Comparison of ENCODE assay signal across 16 cellular contexts in genomic region chr1:169049258-169049936, GRCh38. TPM values are rescaled to one million over a fixed set of nuclear protein-coding genes. Genes with fewer than 3 reads are reported as not detected.
DNase-seq lines count a peak whose midpoint lies in the region; ATAC-seq, FAIRE-seq and TF ChIP-seq lines count a peak whose summit lies in the region.
"Had no signal": no experiment of that assay in that cellular context is flagged by ENCODE, and none has a peak within 500 bp of the region (broad histone marks: within the 10 kb centered on the region; RNA-seq: fewer than 3 reads in every experiment).

No MANE protein-coding gene starts in this region.

- no peaks in the 10 kb centered on the region for H3K23me2 ChIP-seq in H1 (ENCODE audit: low read depth, low read length)

- no peak overlapping the region for H3K23ac ChIP-seq in H1 (ENCODE audit: insufficient read length)

- ATAC-seq in GM18873 (IDR thresholded peaks at IDR 0.05; ENCODE audit: low FRiP score, unreplicated experiment): no peak

- H3K27ac Mint-ChIP-seq in activated CD4-positive, alpha-beta T cell treated with anti-CD3 and anti-CD28 coated beads, Interleukin-2, amount 10 ng/mL, durations not matched to agents 24 days and 14 days: peak overlapping the region; percentile 79

- H3K36me3 ChIP-seq in H1 (ENCODE audit: control insufficient read depth in 2 of 4, insufficient read depth in 4 of 4, low read length in 3 of 4): no peaks in the 10 kb centered on the region
- H3K36me3 ChIP-seq: left ventricle myocardium inferior, upper lobe of left lung had no signal

- H3K9me3 Mint-ChIP-seq in activated CD4-positive, alpha-beta T cell treated with anti-CD3 and anti-CD28 coated beads, Interleukin-2, amount 10 ng/mL, durations not matched to agents 24 days and 14 days: peaks cover 28% of the 10 kb centered on the region

- no peak overlapping the region for H3K4me3 ChIP-seq in H1 (ENCODE audit: extremely low read depth in 1 of 4, insufficient read depth in 2 of 4, low read depth in 3 of 4, low read length in 4 of 4)
- H3K4me3 ChIP-seq: left ventricle myocardium inferior, skin epidermis, upper lobe of left lung had no signal

- H3K27ac ChIP-seq in H1 (ENCODE audit: low read depth, low read length): no peak overlapping the region
- H3K27ac ChIP-seq: HL-60, left ventricle myocardium inferior, parathyroid adenoma, skin epidermis, upper lobe of left lung had no signal

- H2BK5ac ChIP-seq in H1 (ENCODE audit: low read depth, low read length): no peak overlapping the region

- TF ChIP-seq EP300 in H1 (IDR thresholded peaks at IDR 0.05; ENCODE audit: borderline replicate concordance in 1 of 2, low read depth in 2 of 2, low read length in 2 of 2): no peak

- CTCF ChIA-PET in H1 (lab: Charles Lee; ENCODE audit: partially characterized antibody): interaction anchor here (0.7 to 1.2 kb wide), 3 partner anchors 16 to 412 kb away, joined by 3 read pairs; no protein-coding TSS in a partner anchor

- no peaks in the 10 kb centered on the region for H3K79me2 ChIP-seq in H1 (ENCODE audit: control insufficient read depth in 1 of 2, insufficient read depth in 2 of 2, low read length in 2 of 2)
- H3K79me2 ChIP-seq: parathyroid adenoma had no signal

- H3K18ac ChIP-seq in H1 (ENCODE audit: extremely low read depth, low read length): no peak overlapping the region

- no peaks in the 10 kb centered on the region for H3K36me3 Mint-ChIP-seq in activated CD4-positive, alpha-beta T cell treated with anti-CD3 and anti-CD28 coated beads, Interleukin-2, amount 10 ng/mL, durations not matched to agents 24 days and 14 days (ENCODE audit: low read depth)

- DNase-seq in activated CD4-positive, alpha-beta T cell treated with anti-CD3 and anti-CD28 coated beads, Interleukin-2, amount 10 ng/mL, durations not matched to agents 24 days and 14 days: peak; percentile 56
- no peak for DNase-seq in activated CD4-positive, alpha-beta T cell treated with anti-CD3 and anti-CD28 coated beads for 4 hours
- DNase-seq in NCI-H82 treated with DMSO at 0.1 percent for 48 hours (lab: John Stamatoyannopoulos, UW; ENCODE audit: unreplicated experiment) (peak; percentile 24), H1 (ENCODE audit: low read depth in 1 of 2, low spot score in 2 of 2) (no peak), amygdala (lab: John Stamatoyannopoulos, UW) (no peak), NCI-H2107 (lab: John Stamatoyannopoulos, UW) (no peak)
- peak; percentile 27 to 37 for DNase-seq in stimulated activated CD8-positive, alpha-beta memory T cell treated with anti-CD3 and anti-CD28 coated beads, Interleukin-15, amount 100 ng/mL, for 48 hours (ENCODE audit: low read depth in 2 of 2)
- DNase-seq: activated effector memory CD4-positive, alpha-beta T cell treated with Interleukin-2 at 50 U/mL for 16 hours; KG1; left ventricle myocardium inferior; upper lobe of left lung had no signal

- POLR2A ChIA-PET in H1 (lab: Charles Lee; ENCODE audit: partially characterized antibody): interaction anchor here (0.6 kb wide), 1 partner anchor 46 kb away, joined by 3 read pairs; no protein-coding TSS in a partner anchor

- no peak overlapping the region for H3K9ac ChIP-seq in H1 (replicated peaks in 1 of 4; ENCODE audit: extremely low read depth in 1 of 4, low read depth in 3 of 4, low read length in 3 of 4)
- H3K9ac ChIP-seq: parathyroid adenoma had no signal

- H4K20me1 ChIP-seq in H1 (replicated peaks in 1 of 2; ENCODE audit: control insufficient read depth in 1 of 2, insufficient read depth in 2 of 2, low read length in 2 of 2): no peaks in the 10 kb centered on the region

- peaks cover 4% of the 10 kb centered on the region for H3K27me3 Mint-ChIP-seq in activated CD4-positive, alpha-beta T cell treated with anti-CD3 and anti-CD28 coated beads, Interleukin-2, amount 10 ng/mL, durations not matched to agents 24 days and 14 days

- no peak for TF ChIP-seq POLR2A in H1 (IDR thresholded peaks at IDR 0.05; ENCODE audit: control extremely low read depth in 1 of 2, low read depth in 2 of 2, low read length in 2 of 2)

- 92% methylated on average over 5 of the region's 5 CpGs; no CpG with 5 or more reads in 1 of the 2 experiments for WGBS in H1 (ENCODE audit: extremely low coverage in 1 of 2, insufficient coverage in 1 of 2, insufficient read length in 1 of 2, insufficient replicate concordance in 2 of 2, low coverage in 1 of 2, low lambda C conversion rate in 2 of 2, missing lambda C conversion rate in 1 of 2), 2 experiments

- no peak overlapping the region for H4K8ac ChIP-seq in H1 (ENCODE audit: extremely low read depth, insufficient read depth, low read length)

- no peaks in the 10 kb centered on the region for H3K9me3 ChIP-seq in H1 (ENCODE audit: insufficient read depth in 2 of 2, low read depth in 1 of 2, low read length in 1 of 2)
- H3K9me3 ChIP-seq: left ventricle myocardium inferior, upper lobe of left lung had no signal

- no peak overlapping the region for H3K14ac ChIP-seq in H1 (ENCODE audit: insufficient read length)

- no peak overlapping the region for H3K4me2 ChIP-seq in H1 (ENCODE audit: insufficient read depth in 1 of 2, low read depth in 2 of 2, low read length in 2 of 2)

- H3K27me3 ChIP-seq in H1 (replicated peaks in 1 of 4; ENCODE audit: control insufficient read depth in 3 of 4, extremely low read depth in 1 of 4, insufficient read depth in 3 of 4, low read length in 3 of 4): no peaks in the 10 kb centered on the region
- H3K27me3 ChIP-seq: upper lobe of left lung had no signal

- no peak overlapping the region for H2BK15ac ChIP-seq in H1 (ENCODE audit: low read length)

- 0 out of 2 replicates have a peak overlapping the region, but pooled peaks have one; percentile 1 for H2AFZ ChIP-seq in H1 (ENCODE audit: low read length)
- H2AFZ ChIP-seq: parathyroid adenoma had no signal

- no peak overlapping the region for H4K91ac ChIP-seq in H1 (replicated peaks; ENCODE audit: insufficient read length, low read length)

- no peak for TF ChIP-seq RAD21 in H1 (IDR thresholded peaks at IDR 0.05 in 1 of 2, conservative IDR thresholded peaks at IDR 0.05 in 1 of 2; ENCODE audit: low read depth in 2 of 2, low read length in 2 of 2)

- no peak overlapping the region for H3K4ac ChIP-seq in H1 (replicated peaks; ENCODE audit: insufficient read length, low read depth, low read length)

- H3K4me1 ChIP-seq in H1 (replicated peaks in 1 of 4; ENCODE audit: control insufficient read depth in 3 of 4, insufficient read depth in 4 of 4, low read length in 3 of 4): no peaks in the 10 kb centered on the region
- H3K4me1 ChIP-seq: left ventricle myocardium inferior, parathyroid adenoma had no signal

- H2BK120ac ChIP-seq in H1 (replicated peaks; ENCODE audit: low read depth, low read length): no peak overlapping the region

- no peak overlapping the region for H2AK5ac ChIP-seq in H1 (ENCODE audit: low read depth, low read length)

- no peak overlapping the region for H2BK12ac ChIP-seq in H1 (ENCODE audit: low read depth, low read length)

- no peak for FAIRE-seq in H1 (lab: Jason Lieb, UNC)
- FAIRE-seq: RCC 7860 had no signal

- TF ChIP-seq CTCF in H1 (IDR thresholded peaks at IDR 0.05; ENCODE audit: control extremely low read depth in 1 of 3, insufficient read depth in 1 of 3, low read depth in 1 of 3, low read length in 3 of 3): no peak

- H3K79me1 ChIP-seq in H1 (ENCODE audit: low read depth, low read length): no peaks in the 10 kb centered on the region

- no peak overlapping the region for H4K5ac ChIP-seq in H1 (ENCODE audit: insufficient read length, low read depth, low read length)

- H2BK20ac ChIP-seq in H1 (ENCODE audit: low read length): no peak overlapping the region

- intact Hi-C loops in activated CD4-positive, alpha-beta T cell treated with anti-CD3 and anti-CD28 coated beads, Interleukin-2, amount 10 ng/mL, durations not matched to agents 24 days and 14 days (cut with micrococcal nuclease): loop anchor here (2.0 to 10.0 kb wide), 6 partner anchors 37 to 707 kb away; partner anchors contain the start of gene ATP1B1

- peaks cover 61% of the 10 kb centered on the region for H3K4me1 Mint-ChIP-seq in activated CD4-positive, alpha-beta T cell treated with anti-CD3 and anti-CD28 coated beads, Interleukin-2, amount 10 ng/mL, durations not matched to agents 24 days and 14 days

- peak overlapping the region; percentile 58 for H3K4me3 Mint-ChIP-seq in activated CD4-positive, alpha-beta T cell treated with anti-CD3 and anti-CD28 coated beads, Interleukin-2, amount 10 ng/mL, durations not matched to agents 24 days and 14 days

- H3K56ac ChIP-seq in H1 (replicated peaks; ENCODE audit: insufficient read length, low read depth, low read length): no peak overlapping the region

TF ChIP-seq in H1, 55 proteins besides CTCF, POLR2A, EP300 and RAD21:
- no peak for TF ChIP-seq CHD2 (IDR thresholded peaks at IDR 0.05; ENCODE audit: low read length)
- no peak for TF ChIP-seq JUN (IDR thresholded peaks at IDR 0.05; ENCODE audit: low read depth, low read length)
- no peak for TF ChIP-seq EZH2 (IDR thresholded peaks at IDR 0.05; ENCODE audit: low read depth, low read length, severe bottlenecking)
- no peak for TF ChIP-seq YY1 (IDR thresholded peaks at IDR 0.05; ENCODE audit: low read depth, low read length)
- TF ChIP-seq SP2 (IDR thresholded peaks at IDR 0.05; ENCODE audit: low read length): no peak
- TF ChIP-seq BCL11A (IDR thresholded peaks at IDR 0.05; ENCODE audit: low read depth in 2 of 2, low read length in 2 of 2): no peak
- no peak for TF ChIP-seq HDAC2 (IDR thresholded peaks at IDR 0.05; ENCODE audit: borderline replicate concordance in 1 of 2, low read depth in 2 of 2, low read length in 2 of 2)
- TF ChIP-seq GABPA (IDR thresholded peaks at IDR 0.05; ENCODE audit: borderline replicate concordance, insufficient read depth, low read length): no peak
- no peak for TF ChIP-seq BRCA1 (IDR thresholded peaks at IDR 0.05; ENCODE audit: low read depth, low read length)
- TF ChIP-seq TAF7 (optimal IDR thresholded peaks at IDR 0.05; ENCODE audit: borderline replicate concordance, low read depth, low read length): no peak
- no peak for TF ChIP-seq CHD1 (IDR thresholded peaks at IDR 0.05; ENCODE audit: low read depth, low read length)

RNA-seq across cellular contexts. Expression of gene ATP1B1, which starts 57.1 kb away (rescaled TPM):
- 12.5 and 15.3 TPM in 2 replicates for total RNA-seq in activated CD4-positive, alpha-beta T cell treated with anti-CD3 and anti-CD28 coated beads, Interleukin-2, amount 10 ng/mL, durations not matched to agents 24 days and 14 days
- 76.4 and 76.5 TPM in 2 replicates for total RNA-seq in H1 (2021; fragmentation: NEBNext Ultra II Directional; extraction: Animal tissue kit (Norgen Biotek cat#: 25700))
- 10.1 and 16.3 TPM in 2 replicates for polyA plus RNA-seq in H1 (2011; rRNA removed)
- 17.7 TPM for polyA plus RNA-seq in H1 (2011; cell fraction: cytosol; rRNA removed)
- 7.5 TPM for polyA plus RNA-seq in H1 (2011; cell fraction: nucleus; rRNA removed)
- polyA plus RNA-seq in H1 (2012, experiment 1 of 2): 29.3 to 39.3 TPM (median 31.3 TPM) in 4 replicates
- polyA plus RNA-seq in H1 (2012, experiment 2 of 2): 10.7 TPM
- polyA plus RNA-seq in H1 (2013, experiment 1 of 2): 111 TPM
- polyA plus RNA-seq in H1 (2013, experiment 2 of 2): 132 TPM
- 19.5 and 20.0 TPM in 2 replicates for polyA minus RNA-seq in H1 (2011; rRNA and poly(A)+ RNA removed)
- polyA minus RNA-seq in H1 (2011; cell fraction: cytosol; rRNA and poly(A)+ RNA removed): 29.3 TPM
- 19.0 TPM for polyA minus RNA-seq in H1 (2011; cell fraction: nucleus; rRNA and poly(A)+ RNA removed)

Comparison
In these comparisons a context has a peak if more than half of its experiments do, and no peak if none do; other contexts are left out.
1. DNase-seq: peak in activated CD4-positive, alpha-beta T cell treated with anti-CD3 and anti-CD28 coated beads, Interleukin-2, amount 10 ng/mL, durations not matched to agents 24 days and 14 days (single experiment), NCI-H82 treated with DMSO at 0.1 percent for 48 hours (single experiment) and stimulated activated CD8-positive, alpha-beta memory T cell treated with anti-CD3 and anti-CD28 coated beads, Interleukin-15, amount 100 ng/mL, for 48 hours (2 of 2); none in activated CD4-positive, alpha-beta T cell treated with anti-CD3 and anti-CD28 coated beads for 4 hours (0 of 2), H1 (0 of 2), amygdala (0 of 56) and NCI-H2107 (single experiment).